In the genomic region with DNA sequence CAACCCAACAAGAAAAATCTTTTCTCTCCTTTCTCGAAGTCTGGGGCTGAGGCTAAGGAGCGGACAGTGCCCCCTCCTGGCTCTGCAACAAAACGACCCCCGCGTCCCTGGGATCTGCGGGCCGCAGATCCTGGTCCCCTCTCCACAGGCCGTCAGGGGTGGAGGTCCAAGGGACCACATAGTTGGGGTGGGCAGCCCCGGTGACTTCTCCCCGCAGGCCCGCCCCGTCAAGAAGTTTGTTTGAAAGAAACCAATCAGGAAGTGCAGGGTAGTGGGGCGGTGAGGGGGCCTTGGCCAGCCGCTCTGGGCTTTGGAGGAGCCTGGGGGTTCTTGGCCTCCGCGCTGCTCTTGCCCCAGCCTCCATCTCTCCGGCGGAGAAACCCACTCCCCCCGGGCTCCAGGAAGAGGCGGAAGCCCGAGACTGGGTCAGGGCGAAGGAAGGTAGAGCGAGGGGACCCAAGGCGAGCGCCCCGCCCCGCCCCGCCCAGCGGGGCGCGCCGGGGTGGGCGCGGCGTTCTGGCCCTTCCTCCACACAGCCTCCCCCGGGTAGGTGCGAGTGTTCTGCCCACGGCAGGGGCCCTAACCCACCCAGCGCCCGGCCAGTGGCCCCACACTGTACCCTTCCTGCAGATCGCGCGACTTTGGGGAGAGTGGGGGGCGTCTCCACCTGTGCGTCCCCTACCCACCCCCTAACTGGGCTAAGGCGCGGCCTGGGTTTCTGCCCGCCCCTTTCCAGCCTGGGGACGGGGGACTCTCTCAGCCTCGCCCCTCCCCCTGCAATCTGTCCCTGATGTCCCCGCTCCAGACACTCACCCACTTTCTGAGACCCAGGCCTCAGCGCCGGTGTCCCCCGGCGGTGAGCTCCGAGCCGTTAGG, we compare ENCODE assay signal across 8 cellular contexts. TPM values are rescaled to one million over a fixed set of nuclear protein-coding genes. Genes with fewer than 3 reads are reported as not detected.
DNase-seq lines count a peak whose midpoint lies in the region; ATAC-seq and TF ChIP-seq lines count a peak whose summit lies in the region.

No MANE protein-coding gene starts in this region.

- peaks cover 2% of the 10 kb centered on the region for H3K4me1 ChIP-seq in prostate gland (replicated peaks)

- H3K27me3 Mint-ChIP-seq in activated T-helper 17 cell treated with anti-CD3 and anti-CD28 coated beads, Interleukin-2, amount 50 U/mL, for 72 hours, result peaks cover 11% of the 10 kb centered on the region

- no peak overlapping the region for H3K27ac Mint-ChIP-seq in activated T-helper 17 cell treated with anti-CD3 and anti-CD28 coated beads, Interleukin-2, amount 50 U/mL, for 72 hours

- TF ChIP-seq CTCF in prostate gland (IDR thresholded peaks at IDR 0.05), result peak in 3 of 4 experiments; percentile 20 to 40 (median 29)

- no peaks in the 10 kb centered on the region for H3K4me1 Mint-ChIP-seq in activated T-helper 17 cell treated with anti-CD3 and anti-CD28 coated beads, Interleukin-2, amount 50 U/mL, for 72 hours

- H3K4me3 Mint-ChIP-seq in activated T-helper 17 cell treated with anti-CD3 and anti-CD28 coated beads, Interleukin-2, amount 50 U/mL, for 72 hours, result peak overlapping the region; percentile 61

- H3K9me3 ChIP-seq in prostate gland, result no peaks in the 10 kb centered on the region

- peak; percentile 40 for DNase-seq in DMS79 (lab: John Stamatoyannopoulos, UW)
- peak; percentile 31 for DNase-seq in NCI-H146 treated with DMSO at 0.1 percent for 48 hours (lab: John Stamatoyannopoulos, UW; ENCODE audit: unreplicated experiment)
- peak; percentile 67 for DNase-seq in Right ventricle myocardium superior
- peak; percentile 18 for DNase-seq in prostate gland (ENCODE audit: low spot score)
- DNase-seq in GM19238 (ENCODE audit: insufficient read length, low spot score), result no peak

- no peaks in the 10 kb centered on the region for H3K36me3 ChIP-seq in prostate gland

- peak overlapping the region; percentile 81 for H3K27ac ChIP-seq in prostate gland

- no peaks in the 10 kb centered on the region for H3K36me3 Mint-ChIP-seq in activated T-helper 17 cell treated with anti-CD3 and anti-CD28 coated beads, Interleukin-2, amount 50 U/mL, for 72 hours (ENCODE audit: low read depth)

- H3K9me3 Mint-ChIP-seq in activated T-helper 17 cell treated with anti-CD3 and anti-CD28 coated beads, Interleukin-2, amount 50 U/mL, for 72 hours, result no peaks in the 10 kb centered on the region

- no peaks in the 10 kb centered on the region for H3K27me3 ChIP-seq in prostate gland (replicated peaks; ENCODE audit: insufficient read depth)

- intact Hi-C loops in Right ventricle myocardium superior (cut with DNase I) (loop anchor here (10.0 kb wide), 1 partner anchor 75 kb away; no protein-coding TSS in a partner anchor), prostate gland (cut with DNase I) (no loop called here)

- no peak for ATAC-seq in activated T-helper 17 cell treated with anti-CD3 and anti-CD28 coated beads, Interleukin-2, amount 50 U/mL, for 72 hours (replicated peaks)
- ATAC-seq in Right ventricle myocardium superior (ENCODE audit: poor library complexity) (peak; percentile 21), GM19351 (IDR thresholded peaks at IDR 0.05; ENCODE audit: unreplicated experiment) (no peak), HG03571 (IDR thresholded peaks at IDR 0.05; ENCODE audit: unreplicated experiment) (no peak)

- peak; percentile 66 for TF ChIP-seq POLR2A in prostate gland (IDR thresholded peaks at IDR 0.05)

- H3K4me3 ChIP-seq in prostate gland, result peak overlapping the region; percentile 75 to 91

- 3% methylated on average over 34 of the region's 57 CpGs for WGBS in prostate gland

RNA-seq across cellular contexts. Expression of a gene that starts 1.3 kb away (rescaled TPM):
- total RNA-seq in activated T-helper 17 cell treated with anti-CD3 and anti-CD28 coated beads, Interleukin-2, amount 50 U/mL, for 72 hours, result 1 to 10 TPM; 3.8 to 6.4 TPM
- 47.4 TPM for total RNA-seq in Right ventricle myocardium superior
- total RNA-seq in prostate gland, result 100 to 1,000 TPM in 1 of 2 donors, 10 to 100 TPM in 1; 72.0 to 115 TPM
